26 cellular contexts compared by ENCODE assay signal in genomic region chr16:77170805-77171204, GRCh38. TPM values are rescaled to one million over a fixed set of nuclear protein-coding genes. Genes with fewer than 3 reads are reported as not detected.
"Had no signal": no experiment of that assay in that cellular context is flagged by ENCODE, and none has a peak within 500 bp of the region (broad histone marks: within the 10 kb centered on the region; RNA-seq: fewer than 3 reads in every experiment).

No MANE protein-coding gene starts in this region.

- H3K36me3 Mint-ChIP-seq: activated CD8-positive, alpha-beta memory T cell treated with anti-CD3 and anti-CD28 coated beads, Interleukin-2, amount 10 ng/mL, durations not matched to agents 7 days and 5 days; activated naive CD4-positive, alpha-beta T cell treated with anti-CD3 and anti-CD28 coated beads, Interleukin-2, amount 50 U/mL, for 24 hours had no signal

- DNase-seq: activated B cell treated with CpG ODN at 0.5 μM for 24 hours; activated CD4-positive, alpha-beta T cell treated with anti-CD3 and anti-CD28 coated beads for 1 hour; activated CD4-positive, alpha-beta T cell treated with anti-CD3 and anti-CD28 coated beads, Interleukin-2, amount 10 ng/mL, durations not matched to agents 24 days and 14 days; activated CD4-positive, alpha-beta T cell treated with anti-CD3 and anti-CD28 coated beads, Interleukin-2, amount 50 U/mL, for 48 hours; activated CD8-positive, alpha-beta memory T cell treated with anti-CD3 and anti-CD28 coated beads, Interleukin-2, amount 10 ng/mL, durations not matched to agents 7 days and 5 days; activated effector memory CD4-positive, alpha-beta T cell treated with Interleukin-2 at 50 U/mL for 16 hours; activated naive CD4-positive, alpha-beta T cell; activated T-cell treated with anti-CD3 and anti-CD28 coated beads, Interleukin-2, amount 50 U/mL, for 24 hours; body of pancreas; NCI-H1048; NCI-H146; NCI-H187 treated with DMSO at 0.1 percent for 48 hours; NCI-H2171; NCI-H2227 treated with DMSO at 0.1 percent for 48 hours; NCI-H446 treated with DMSO at 0.1 percent for 48 hours; NCI-H524 treated with DMSO at 0.1 percent for 48 hours; NCI-H748 treated with DMSO at 0.1 percent for 48 hours; SIG-M5; T-helper 17 cell; T-helper 9 cell had no signal

- H3K4me1 ChIP-seq: ascending aorta, body of pancreas had no signal

- H3K27ac ChIP-seq: ascending aorta, body of pancreas had no signal

- FAIRE-seq: TTC549 had no signal

- H3K27ac Mint-ChIP-seq: activated B cell treated with CpG ODN at 0.5 μM for 24 hours; activated CD4-positive, alpha-beta T cell treated with anti-CD3 and anti-CD28 coated beads, Interleukin-2, amount 10 ng/mL, durations not matched to agents 24 days and 14 days; activated CD8-positive, alpha-beta memory T cell treated with anti-CD3 and anti-CD28 coated beads, Interleukin-2, amount 10 ng/mL, durations not matched to agents 7 days and 5 days; activated naive CD4-positive, alpha-beta T cell treated with anti-CD3 and anti-CD28 coated beads, Interleukin-2, amount 50 U/mL, for 24 hours; activated T-cell treated with anti-CD3 and anti-CD28 coated beads, Interleukin-2, amount 50 U/mL, for 24 hours; activated T-helper 1 cell treated with anti-CD3 and anti-CD28 coated beads, Interleukin-12 subunit alpha, Interleukin-12 subunit beta, Interleukin-2, Interleukin-4 antibody, amounts not matched to agents 30 ng/mL and 10 ng/mL and 1 ng/mL, durations not matched to agents 14 hours and 24 hours and 36 hours; T-helper 17 cell had no signal

- H3K27me3 ChIP-seq: ascending aorta, body of pancreas had no signal

- H3K4me1 Mint-ChIP-seq: activated B cell treated with CpG ODN at 0.5 μM for 24 hours; activated CD4-positive, alpha-beta T cell treated with anti-CD3 and anti-CD28 coated beads, Interleukin-2, amount 10 ng/mL, durations not matched to agents 24 days and 14 days; activated CD8-positive, alpha-beta memory T cell treated with anti-CD3 and anti-CD28 coated beads, Interleukin-2, amount 10 ng/mL, durations not matched to agents 7 days and 5 days; activated naive CD4-positive, alpha-beta T cell treated with anti-CD3 and anti-CD28 coated beads, Interleukin-2, amount 50 U/mL, for 24 hours; central memory CD8-positive, alpha-beta T cell; T-helper 17 cell had no signal

- H3K4me3 ChIP-seq: ascending aorta, body of pancreas had no signal

- H3K9me3 ChIP-seq: ascending aorta, body of pancreas had no signal

- H3K4me3 Mint-ChIP-seq: activated B cell treated with CpG ODN at 0.5 μM for 24 hours; activated CD4-positive, alpha-beta T cell treated with anti-CD3 and anti-CD28 coated beads, Interleukin-2, amount 10 ng/mL, durations not matched to agents 24 days and 14 days; activated CD8-positive, alpha-beta memory T cell treated with anti-CD3 and anti-CD28 coated beads, Interleukin-2, amount 10 ng/mL, durations not matched to agents 7 days and 5 days; activated naive CD4-positive, alpha-beta T cell treated with anti-CD3 and anti-CD28 coated beads, Interleukin-2, amount 50 U/mL, for 24 hours; activated T-cell treated with anti-CD3 and anti-CD28 coated beads, Interleukin-2, amount 50 U/mL, for 24 hours; activated T-helper 1 cell treated with anti-CD3 and anti-CD28 coated beads, Interleukin-12 subunit alpha, Interleukin-12 subunit beta, Interleukin-2, Interleukin-4 antibody, amounts not matched to agents 30 ng/mL and 10 ng/mL and 1 ng/mL, durations not matched to agents 14 hours and 24 hours and 36 hours; central memory CD8-positive, alpha-beta T cell; T-helper 17 cell had no signal

- H3K9me3 Mint-ChIP-seq: activated B cell treated with CpG ODN at 0.5 μM for 24 hours; activated CD4-positive, alpha-beta T cell treated with anti-CD3 and anti-CD28 coated beads, Interleukin-2, amount 10 ng/mL, durations not matched to agents 24 days and 14 days; activated naive CD4-positive, alpha-beta T cell treated with anti-CD3 and anti-CD28 coated beads, Interleukin-2, amount 50 U/mL, for 24 hours; activated T-cell treated with anti-CD3 and anti-CD28 coated beads, Interleukin-2, amount 50 U/mL, for 24 hours; activated T-helper 1 cell treated with anti-CD3 and anti-CD28 coated beads, Interleukin-12 subunit alpha, Interleukin-12 subunit beta, Interleukin-2, Interleukin-4 antibody, amounts not matched to agents 30 ng/mL and 10 ng/mL and 1 ng/mL, durations not matched to agents 14 hours and 24 hours and 36 hours; central memory CD8-positive, alpha-beta T cell had no signal

- ATAC-seq: activated CD8-positive, alpha-beta memory T cell treated with anti-CD3 and anti-CD28 coated beads, Interleukin-2, amount 10 ng/mL, durations not matched to agents 7 days and 5 days; body of pancreas; T-helper 17 cell had no signal

- H3K36me3 ChIP-seq: ascending aorta had no signal

RNA-seq across cellular contexts. Expression of gene SYCE1L, which starts 28.4 kb away (rescaled TPM):
- total RNA-seq: ascending aorta, RPMI7951 had no signal
